19 cellular contexts compared by ENCODE assay signal in genomic region chr6:138502546-138502945, GRCh38. TPM values are rescaled to one million over a fixed set of nuclear protein-coding genes. Genes with fewer than 3 reads are reported as not detected.
DNase-seq lines count a peak whose midpoint lies in the region; ATAC-seq, FAIRE-seq and TF ChIP-seq lines count a peak whose summit lies in the region.
"Had no signal": no experiment of that assay in that cellular context is flagged by ENCODE, and none has a peak within 500 bp of the region (broad histone marks: within the 10 kb centered on the region; RNA-seq: fewer than 3 reads in every experiment).

No MANE protein-coding gene starts in this region.

- H3K4me1 Mint-ChIP-seq in Calu3 (ENCODE audit: low read depth, unreplicated experiment) = peaks cover 42% of the 10 kb centered on the region

- H3K4me3 ChIP-seq in HepG2 (replicated peaks in 1 of 3; ENCODE audit: insufficient read depth in 1 of 3, low read depth in 2 of 3, low read length in 3 of 3) (no peak overlapping the region), transverse colon (no peak overlapping the region)
- H3K4me3 ChIP-seq: GM12878, HAP-1 had no signal

- no peak overlapping the region for H3K4me2 ChIP-seq in HepG2 (ENCODE audit: low read depth, low read length)

- POLR2A ChIA-PET in HepG2 (lab: Yijun Ruan, JAX) = interaction anchor here (1.8 kb wide), 1 partner anchor 8 kb away, joined by 5 read pairs; no protein-coding TSS in a partner anchor

- H3K9me3 ChIP-seq in HepG2 (ENCODE audit: low read length) = no peaks in the 10 kb centered on the region
- H3K9me3 ChIP-seq in transverse colon = no peaks in the 10 kb centered on the region
- H3K9me3 ChIP-seq: HAP-1 had no signal

- H3K4me1 ChIP-seq in HepG2 (ENCODE audit: insufficient read depth, low read length) (peaks cover 89% of the 10 kb centered on the region), transverse colon (peaks cover 10 to 79% (median 42%) of the 10 kb centered on the region in 4 donors)

- no peak overlapping the region for H3K9ac ChIP-seq in HepG2 (ENCODE audit: insufficient read depth, low read depth, low read length)

- no TSS peak for BruUV-seq in Calu3 (replicated peaks; lab: Mats Ljungman, UMichigan)
- BruUV-seq in HepG2 (replicated peaks; lab: Mats Ljungman, UMichigan) = no TSS peak

- no peaks in the 10 kb centered on the region for H3K27me3 Mint-ChIP-seq in Calu3 (ENCODE audit: unreplicated experiment)

- intact Hi-C loops in Calu3 (cut with micrococcal nuclease; ENCODE audit: unreplicated experiment) (loop anchor here (10.0 kb wide), 1 partner anchor 398 kb away; the partner anchor contains the start of gene PERP), HepG2 (cut with micrococcal nuclease; ENCODE audit: unreplicated experiment) (no loop called here), transverse colon (cut with DNase I; ENCODE audit: low total_unique reads) (loop anchor here (10.0 kb wide), 1 partner anchor 388 kb away; no protein-coding TSS in a partner anchor)

- no peak for FAIRE-seq in HepG2 (lab: Jason Lieb, UNC)
- FAIRE-seq: GM12878, GM19239, H54 had no signal

- peaks cover 77% of the 10 kb centered on the region for H3K79me2 ChIP-seq in HepG2 (ENCODE audit: insufficient read depth, low read length)

- ATAC-seq in HepG2 = no peak
- no peak for ATAC-seq in HG02571 (IDR thresholded peaks at IDR 0.05; ENCODE audit: unreplicated experiment)
- ATAC-seq: GM12878 had no signal

- TF ChIP-seq EP300 in HepG2 (IDR thresholded peaks at IDR 0.05; ENCODE audit: low read depth in 2 of 2, low read length in 2 of 2) (no peak), HepG2 (CRISPR knock-in tag; IDR thresholded peaks at IDR 0.05; ENCODE audit: borderline replicate concordance) (no peak), transverse colon (IDR thresholded peaks at IDR 0.05; ENCODE audit: low read depth) (no peak)

- H3K27ac ChIP-seq in HepG2 (ENCODE audit: extremely low read length, insufficient read depth, low read length) = peak overlapping the region; percentile 80
- H3K27ac ChIP-seq in transverse colon = peak overlapping the region; percentile 22 to 93 (median 88)

- DNase-seq in Calu3 (no peak), HepG2 (ENCODE audit: low spot score) (no peak), transverse colon (no peak), kidney tubule cell (ENCODE audit: low spot score) (no peak)
- no peak for DNase-seq in stimulated activated CD4-positive, alpha-beta T cell treated with anti-CD3 and anti-CD28 coated beads, Interleukin-4, amount 100 ng/mL, for 4 hours
- DNase-seq: C1 segment of cervical spinal cord; CD4-positive, alpha-beta memory T cell; COR-L47; DMS 273 treated with DMSO at 0.1 percent for 48 hours; DMS79; EL; GDM1; GOT3; HFFc6 had no signal

- H3K4me3 Mint-ChIP-seq in Calu3 (ENCODE audit: low read depth, unreplicated experiment) = no peak overlapping the region
- H3K4me3 Mint-ChIP-seq: CD4-positive, alpha-beta memory T cell; HFFc6 had no signal

- no peak for TF ChIP-seq RAD21 in HepG2 (CRISPR knock-in tag; IDR thresholded peaks at IDR 0.05)

- H4K20me1 ChIP-seq in HepG2 (ENCODE audit: insufficient read depth, low read length) = no peaks in the 10 kb centered on the region

- H3K27me3 ChIP-seq in HepG2 (ENCODE audit: control insufficient read depth in 1 of 2, insufficient read depth in 2 of 2, low read length in 2 of 2) (no peaks in the 10 kb centered on the region; a peak in 1 of 5 replicates), transverse colon (no peaks in the 10 kb centered on the region)

- in situ Hi-C loops in HepG2 (cut with HindIII; ENCODE audit: extremely low pct_ligation_motif_present, low pct_unique_long_range_greater_than_20kb) = no loop called here
- in situ Hi-C loops in transverse colon (cut with MboI; ENCODE audit: low pct_ligation_motif_present in 1 of 4, low pct_unique_long_range_greater_than_20kb in 1 of 4, low sequenced_read_pairs in 3 of 4) = loop anchor here in 1 of 4 donors (25.0 kb wide), 1 partner anchor 390 kb away; the partner anchor contains the start of gene PERP

- CTCF ChIA-PET in Calu3 (lab: Charles Lee) (interaction anchor here (0.6 to 1.1 kb wide), 2 partner anchors 37 to 121 kb away, joined by 3 read pairs; no protein-coding TSS in a partner anchor), HepG2 (lab: Yijun Ruan, JAX; ENCODE audit: low intra/inter-chr PET ratio, low total read pairs) (no interaction called here)

- TF ChIP-seq POLR2A in HepG2 (IDR thresholded peaks at IDR 0.05; ENCODE audit: insufficient read depth in 1 of 2, low read depth in 2 of 2, low read length in 2 of 2) (no peak), transverse colon (IDR thresholded peaks at IDR 0.05) (no peak)

- H3K9me3 Mint-ChIP-seq in Calu3 (ENCODE audit: low read depth, unreplicated experiment) = no peaks in the 10 kb centered on the region
- H3K9me3 Mint-ChIP-seq: CD4-positive, alpha-beta memory T cell; HFFc6 had no signal

- H3K36me3 Mint-ChIP-seq in Calu3 (ENCODE audit: insufficient read depth, unreplicated experiment) = peaks cover 26% of the 10 kb centered on the region
- H3K36me3 Mint-ChIP-seq: CD4-positive, alpha-beta memory T cell had no signal

- 96% methylated on average over 3 of the region's 3 CpGs for WGBS in HepG2 (ENCODE audit: low lambda C conversion rate)
- WGBS in transverse colon (ENCODE audit: low coverage in 1 of 2), 2 donors = 75 to 90% methylated on average over 3 of the region's 3 CpGs

- H3K36me3 ChIP-seq in HepG2 (replicated peaks in 1 of 2; ENCODE audit: control insufficient read depth in 1 of 2, insufficient read depth in 2 of 2, low read length in 2 of 2) = no peaks in the 10 kb centered on the region; a peak in 1 of 5 replicates
- H3K36me3 ChIP-seq in transverse colon = no peaks in the 10 kb centered on the region
- H3K36me3 ChIP-seq: HAP-1 had no signal

- no peak overlapping the region for H2AFZ ChIP-seq in HepG2 (ENCODE audit: low read length)

- H3K27ac Mint-ChIP-seq in Calu3 (ENCODE audit: unreplicated experiment) = peak overlapping the region; percentile 90
- H3K27ac Mint-ChIP-seq: CD4-positive, alpha-beta memory T cell; HFFc6 had no signal

- no peak for TF ChIP-seq CTCF in Calu3 (IDR thresholded peaks at IDR 0.05; ENCODE audit: unreplicated experiment)
- TF ChIP-seq CTCF in HepG2 (CRISPR knock-in tag; IDR thresholded peaks at IDR 0.05) = no peak
- TF ChIP-seq CTCF in transverse colon (IDR thresholded peaks at IDR 0.05) = no peak

TF ChIP-seq in HepG2, 621 proteins besides CTCF, POLR2A, EP300 and RAD21 (continues in another document):
- peak; percentile 24 for TF ChIP-seq RBM22 (optimal IDR thresholded peaks at IDR 0.05; ENCODE audit: low read length)
- TF ChIP-seq SMAD3 (CRISPR knock-in tag; IDR thresholded peaks at IDR 0.05) = no peak
- TF ChIP-seq SALL1 (CRISPR knock-in tag; IDR thresholded peaks at IDR 0.05) = no peak
- TF ChIP-seq KDM5A (IDR thresholded peaks at IDR 0.05; ENCODE audit: borderline replicate concordance, low read length) = no peak
- TF ChIP-seq ZNF784 (CRISPR knock-in tag; IDR thresholded peaks at IDR 0.05; ENCODE audit: borderline replicate concordance) = no peak
- TF ChIP-seq MTF2 (CRISPR knock-in tag; IDR thresholded peaks at IDR 0.05; ENCODE audit: borderline replicate concordance) = 0 out of 2 replicates have a peak, but pooled peaks have one; percentile 36
- no peak for TF ChIP-seq MAFF (IDR thresholded peaks at IDR 0.05; ENCODE audit: low read depth, low read length)

RNA-seq across cellular contexts. Expression of gene NHSL1, which starts 3.3 kb away (rescaled TPM):
- total RNA-seq in Calu3 (2022) (26.6 and 26.8 TPM in 2 replicates), HepG2 (2016; rRNA removed; fragmentation: Illumina TruSeq; extraction: Trizol) (53.6 and 59.5 TPM in 2 replicates), transverse colon (100 to 1,000 TPM in 2 of 4 donors, 10 to 100 TPM in 2; 73.2 to 117 (median 98.0) TPM)
- 19.0 and 21.3 TPM in 2 replicates for total RNA-seq in HepG2 (2016; cell fraction: cytosol; rRNA removed; fragmentation: Illumina TruSeq; extraction: Trizol; ENCODE audit: low read depth)
- 55.9 and 56.5 TPM in 2 replicates for total RNA-seq in HepG2 (2016; cell fraction: insoluble cytoplasmic fraction; rRNA removed; fragmentation: Illumina TruSeq; extraction: Trizol)
- total RNA-seq in HepG2 (2016; cell fraction: membrane; rRNA removed; fragmentation: Illumina TruSeq; extraction: Trizol) = 22.2 and 23.0 TPM in 2 replicates
- 124 and 133 TPM in 2 replicates for total RNA-seq in HepG2 (2016; cell fraction: nucleus; rRNA removed; fragmentation: Illumina TruSeq; extraction: Trizol)
- polyA plus RNA-seq in HepG2 (2011; rRNA removed) = 22.6 and 24.9 TPM in 2 replicates
- polyA plus RNA-seq in HepG2 (2011; cell fraction: cytosol; rRNA removed) = 11.6 and 12.3 TPM in 2 replicates
- polyA plus RNA-seq in HepG2 (2011; cell fraction: nucleus; rRNA removed) = 42.8 and 45.1 TPM in 2 replicates
- 23.2 and 25.7 TPM in 2 replicates for polyA plus RNA-seq in HepG2 (2012)
- 3.5 and 3.8 TPM in 2 replicates for polyA plus RNA-seq in HepG2 (2016; cell fraction: cytosol; fragmentation: Illumina TruSeq; extraction: Trizol; ENCODE audit: low read depth)
- polyA plus RNA-seq in HepG2 (2016; cell fraction: insoluble cytoplasmic fraction; fragmentation: Illumina TruSeq; extraction: Trizol; ENCODE audit: low read depth) = 20.6 and 26.3 TPM in 2 replicates
- polyA plus RNA-seq in HepG2 (2016; cell fraction: membrane; fragmentation: Illumina TruSeq; extraction: Trizol; ENCODE audit: low read depth) = 6.4 and 7.5 TPM in 2 replicates
- 67.3 and 71.2 TPM in 2 replicates for polyA plus RNA-seq in HepG2 (2016; cell fraction: nucleus; fragmentation: Illumina TruSeq; extraction: Trizol; ENCODE audit: insufficient read depth, low read depth)
- 4.6 and 265 TPM in 2 replicates for polyA minus RNA-seq in HepG2 (2011; rRNA and poly(A)+ RNA removed; ENCODE audit: low replicate concordance)
- 58.2 and 64.4 TPM in 2 replicates for polyA minus RNA-seq in HepG2 (2011; cell fraction: cytosol; rRNA and poly(A)+ RNA removed)
- polyA minus RNA-seq in HepG2 (2011; cell fraction: nucleus; rRNA and poly(A)+ RNA removed) = 179 and 208 TPM in 2 replicates
- polyA plus RNA-seq: CD4-positive, alpha-beta memory T cell had no signal
